11 cellular contexts compared by ENCODE assay signal in genomic region chr10:80191589-80192270, GRCh38. TPM values are rescaled to one million over a fixed set of nuclear protein-coding genes. Genes with fewer than 3 reads are reported as not detected.
DNase-seq lines count a peak whose midpoint lies in the region; ATAC-seq and TF ChIP-seq lines count a peak whose summit lies in the region.
"Had no signal": no experiment of that assay in that cellular context is flagged by ENCODE, and none has a peak within 500 bp of the region (broad histone marks: within the 10 kb centered on the region; RNA-seq: fewer than 3 reads in every experiment).

No MANE protein-coding gene starts in this region.

- H3K27me3 Mint-ChIP-seq in activated naive CD8-positive, alpha-beta T cell treated with anti-CD3 and anti-CD28 coated beads for 36 hours = no peaks in the 10 kb centered on the region

- H3K27ac Mint-ChIP-seq in activated naive CD8-positive, alpha-beta T cell treated with anti-CD3 and anti-CD28 coated beads for 36 hours = peak overlapping the region; percentile 80

- intact Hi-C loops in mucosa of descending colon (cut with DNase I, micrococcal nuclease) (no loop called here), lower leg skin (cut with DNase I; ENCODE audit: low total_unique reads) (no loop called here)

- peaks cover 68% of the 10 kb centered on the region for H3K4me1 Mint-ChIP-seq in activated naive CD8-positive, alpha-beta T cell treated with anti-CD3 and anti-CD28 coated beads for 36 hours

- H3K36me3 ChIP-seq in mucosa of descending colon (ENCODE audit: low read depth) = no peaks in the 10 kb centered on the region

- peaks cover 15% of the 10 kb centered on the region for H3K9me3 Mint-ChIP-seq in activated naive CD8-positive, alpha-beta T cell treated with anti-CD3 and anti-CD28 coated beads for 36 hours

- peaks cover 82% of the 10 kb centered on the region for H3K4me1 ChIP-seq in mucosa of descending colon (ENCODE audit: low read depth)

- H3K4me3 ChIP-seq in mucosa of descending colon (no peak overlapping the region), lower leg skin (ENCODE audit: low read depth, poor library complexity, severe bottlenecking) (no peak overlapping the region)

- 70 to 91% methylated on average over 13 to 16 of the region's 16 CpGs for WGBS in lower leg skin, 2 donors

- peak; percentile 81 for ATAC-seq in mucosa of descending colon

- peak overlapping the region; percentile 15 for H3K4me3 Mint-ChIP-seq in activated naive CD8-positive, alpha-beta T cell treated with anti-CD3 and anti-CD28 coated beads for 36 hours
- H3K4me3 Mint-ChIP-seq: nephron had no signal

- H3K36me3 Mint-ChIP-seq in activated naive CD8-positive, alpha-beta T cell treated with anti-CD3 and anti-CD28 coated beads for 36 hours = peaks cover 58% of the 10 kb centered on the region

- no peak for TF ChIP-seq POLR2A in lower leg skin (IDR thresholded peaks at IDR 0.05)

- H3K9me3 ChIP-seq in mucosa of descending colon = no peaks in the 10 kb centered on the region

- peak; percentile 64 for DNase-seq in activated effector memory CD4-positive, alpha-beta T cell treated with anti-CD3 and anti-CD28 coated beads, Interleukin-2, amount 50 U/mL, for 16 hours
- no peak for DNase-seq in activated effector memory CD4-positive, alpha-beta T cell treated with Interleukin-2 at 50 U/mL for 16 hours
- no peak for DNase-seq in activated naive CD8-positive, alpha-beta T cell treated with anti-CD3 and anti-CD28 coated beads for 36 hours
- DNase-seq in mucosa of descending colon (peak; percentile 85 to 93 (median 89)), ureter (ENCODE audit: low spot score) (peak; percentile 84), NCI-H69 (lab: John Stamatoyannopoulos, UW) (no peak), lower leg skin (ENCODE audit: low spot score in 2 of 2) (no peak), NCI-H1436 treated with DMSO at 0.1 percent for 48 hours (lab: John Stamatoyannopoulos, UW) (no peak)
- DNase-seq: foreskin fibroblast had no signal

- TF ChIP-seq CTCF in mucosa of descending colon (IDR thresholded peaks at IDR 0.05) = no peak
- TF ChIP-seq CTCF in lower leg skin (IDR thresholded peaks at IDR 0.05) = no peak

RNA-seq across cellular contexts. Expression of gene ANXA11, which starts 13.6 kb away (rescaled TPM):
- total RNA-seq in activated naive CD8-positive, alpha-beta T cell treated with anti-CD3 and anti-CD28 coated beads for 36 hours = 100 to 1,000 TPM; 181 to 191 TPM
- total RNA-seq in mucosa of descending colon (100 to 1,000 TPM; 252 to 424 (median 367) TPM), ureter (372 TPM), lower leg skin (100 to 1,000 TPM in 2 of 4 donors, 10 to 100 TPM in 2; 68.4 to 109 (median 100) TPM)

RNA-seq across cellular contexts. Expression of gene PLAC9, which starts 59.2 kb away (rescaled TPM):
- total RNA-seq in activated naive CD8-positive, alpha-beta T cell treated with anti-CD3 and anti-CD28 coated beads for 36 hours = not detected
- total RNA-seq in mucosa of descending colon (10 to 100 TPM in 2 of 3 donors, 1 to 10 TPM in 1; 3.2 to 15.1 (median 11.8) TPM), ureter (44.2 TPM), lower leg skin (10 to 100 TPM in 1 of 4 donors, 1 to 10 TPM in 3; 1.3 to 17.4 (median 8.5) TPM)
- total RNA-seq: M059J had no signal

Comparison
In these comparisons a context has a peak if more than half of its experiments do, and no peak if none do; other contexts are left out.
1. DNase-seq: peak in activated effector memory CD4-positive, alpha-beta T cell treated with anti-CD3 and anti-CD28 coated beads, Interleukin-2, amount 50 U/mL, for 16 hours (single experiment), mucosa of descending colon (3 of 3) and ureter (single experiment); none in activated effector memory CD4-positive, alpha-beta T cell treated with Interleukin-2 at 50 U/mL for 16 hours (single experiment), activated naive CD8-positive, alpha-beta T cell treated with anti-CD3 and anti-CD28 coated beads for 36 hours (single experiment), NCI-H69 (single experiment), lower leg skin (0 of 2) and NCI-H1436 treated with DMSO at 0.1 percent for 48 hours (single experiment).